Comparison of ENCODE assay signal across 8 cellular contexts in the genomic region with DNA sequence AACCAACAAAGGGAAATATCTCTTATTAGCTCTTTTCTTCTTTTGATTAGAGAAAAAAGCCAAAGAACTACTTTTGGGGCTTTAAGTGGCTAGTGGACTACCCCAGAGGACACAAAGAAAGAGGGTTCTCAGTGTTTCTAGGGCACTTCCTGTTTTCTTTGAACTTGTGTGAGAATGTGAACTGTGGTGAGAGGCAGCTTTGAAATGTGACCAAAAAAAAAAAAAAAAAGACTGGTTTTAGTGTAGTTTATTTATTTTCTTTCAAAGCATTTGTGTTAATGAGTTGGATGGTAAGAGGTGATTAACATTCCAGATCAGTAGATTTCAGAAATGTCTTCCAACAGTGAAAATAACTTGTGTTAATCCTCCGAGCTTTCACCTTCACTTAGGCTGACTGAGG. TPM values are rescaled to one million over a fixed set of nuclear protein-coding genes. Genes with fewer than 3 reads are reported as not detected.
DNase-seq lines count a peak whose midpoint lies in the region; ATAC-seq, FAIRE-seq and TF ChIP-seq lines count a peak whose summit lies in the region.

No MANE protein-coding gene starts in this region.

- no peaks in the 10 kb centered on the region for H4K20me1 ChIP-seq in GM23338 (replicated peaks; ENCODE audit: insufficient read depth)
- no peaks in the 10 kb centered on the region for H4K20me1 ChIP-seq in PC-9 (ENCODE audit: insufficient read depth)

- CTCF ChIA-PET in PC-9 (lab: Charles Lee), result interaction anchor here (0.6 kb wide), 2 partner anchors 220 to 474 kb away, joined by 7 read pairs; no protein-coding TSS in a partner anchor

- intact Hi-C loops in PC-9 (cut with micrococcal nuclease; ENCODE audit: unreplicated experiment) (no loop called here), left ventricle myocardium superior (cut with micrococcal nuclease) (no loop called here)

- H3K9me2 ChIP-seq in GM23338 (ENCODE audit: insufficient read depth), result no peaks in the 10 kb centered on the region
- H3K9me2 ChIP-seq in PC-9 (ENCODE audit: insufficient read depth), result no peaks in the 10 kb centered on the region

- peaks cover 2% of the 10 kb centered on the region for H3K27me3 Mint-ChIP-seq in GM23338 (ENCODE audit: insufficient read depth, low read depth, poor library complexity)

- no peaks in the 10 kb centered on the region for H3K36me3 ChIP-seq in GM23338 (ENCODE audit: insufficient read depth)
- H3K36me3 ChIP-seq in PC-9 (ENCODE audit: low read depth), result no peaks in the 10 kb centered on the region
- no peaks in the 10 kb centered on the region for H3K36me3 ChIP-seq in brain microvascular endothelial cell (replicated peaks)

- H2AFZ ChIP-seq in GM23338, result no peak overlapping the region
- H2AFZ ChIP-seq in PC-9, result no peak overlapping the region

- no peaks in the 10 kb centered on the region for H3K79me2 ChIP-seq in GM23338 (replicated peaks; ENCODE audit: insufficient read depth)
- no peaks in the 10 kb centered on the region for H3K79me2 ChIP-seq in PC-9 (ENCODE audit: low read depth)

- no peaks in the 10 kb centered on the region for H3K9me3 Mint-ChIP-seq in GM23338

- H3K27ac ChIP-seq in GM23338 (ENCODE audit: low read depth) (no peak overlapping the region; the same call in 1 of the 2 replicates), PC-9 (no peak overlapping the region), brain microvascular endothelial cell (no peak overlapping the region)

- no peak for FAIRE-seq in HTR-8/SVneo (lab: Jason Lieb, UNC)

- H3K4me1 ChIP-seq in GM23338 (ENCODE audit: insufficient read depth), result peaks cover 14% of the 10 kb centered on the region
- H3K4me1 ChIP-seq in PC-9 (replicated peaks; ENCODE audit: insufficient read depth), result no peaks in the 10 kb centered on the region

- H3K36me3 Mint-ChIP-seq in GM23338 (ENCODE audit: low read depth), result peaks cover 2% of the 10 kb centered on the region; the same call in 1 of the 3 replicates

- TF ChIP-seq CTCF in GM13976 (IDR thresholded peaks at IDR 0.05; ENCODE audit: borderline replicate concordance, control extremely low read depth, extremely low read depth, insufficient read depth, missing control alignments) (no peak), GM23338 (conservative IDR thresholded peaks at IDR 0.05; ENCODE audit: low read depth in 2 of 2) (no peak), PC-9 (conservative IDR thresholded peaks at IDR 0.05) (no peak), brain microvascular endothelial cell (IDR thresholded peaks at IDR 0.05; ENCODE audit: low read depth, low read length, missing control alignments) (no peak)

- H3K27ac Mint-ChIP-seq in GM23338, result no peak overlapping the region

- no peaks in the 10 kb centered on the region for H3K9me3 ChIP-seq in PC-9 (ENCODE audit: insufficient read depth, low read depth)

- H3K4me3 ChIP-seq in GM23338, result no peak overlapping the region
- H3K4me3 ChIP-seq in PC-9, result no peak overlapping the region
- no peak overlapping the region for H3K4me3 ChIP-seq in brain microvascular endothelial cell (ENCODE audit: low read depth, low read length)

- peak; percentile 56 for DNase-seq in GM13976 (ENCODE audit: low spot score)
- DNase-seq in GM23338 (ENCODE audit: low spot score), result peak; percentile 36
- DNase-seq in NOMO-1 (lab: John Stamatoyannopoulos, UW; ENCODE audit: unreplicated experiment in 2 of 2), result peak; percentile 7 to 57
- peak; percentile 33 for DNase-seq in iris pigment epithelial cell (ENCODE audit: low read depth)
- DNase-seq in PC-9, result no peak
- no peak for DNase-seq in HTR-8/SVneo (ENCODE audit: insufficient read length, low spot score)
- no peak for DNase-seq in left ventricle myocardium superior
- no peak for DNase-seq in brain microvascular endothelial cell

- POLR2A ChIA-PET in PC-9 (lab: Charles Lee; ENCODE audit: unreplicated experiment), result no interaction called here

- BruUV-seq in PC-9 (replicated peaks; lab: Mats Ljungman, UMichigan), result no TSS peak

- H3F3A ChIP-seq in GM23338 (replicated peaks; ENCODE audit: low read depth), result no peaks in the 10 kb centered on the region
- no peaks in the 10 kb centered on the region for H3F3A ChIP-seq in PC-9 (ENCODE audit: insufficient read depth, low read depth)

- H3K27me3 ChIP-seq in GM23338 (ENCODE audit: insufficient read depth), result no peaks in the 10 kb centered on the region
- H3K27me3 ChIP-seq in PC-9 (ENCODE audit: insufficient read depth, low read depth), result no peaks in the 10 kb centered on the region
- no peaks in the 10 kb centered on the region for H3K27me3 ChIP-seq in brain microvascular endothelial cell (replicated peaks)

- H3K4me3 Mint-ChIP-seq in GM23338, result no peak overlapping the region

- ATAC-seq in GM23338 (peak; percentile 35), left ventricle myocardium superior (no peak)

- in situ Hi-C loops in GM13976 (cut with MboI; ENCODE audit: low sequenced_read_pairs, unreplicated experiment) (no loop called here), brain microvascular endothelial cell (cut with HindIII; ENCODE audit: low pct_ligation_motif_present, low sequenced_read_pairs) (no loop called here)

- H3K4me1 Mint-ChIP-seq in GM23338, result peaks cover 13% of the 10 kb centered on the region

- peak overlapping the region; percentile 5 for H3K4me2 ChIP-seq in GM23338
- H3K4me2 ChIP-seq in PC-9, result no peak overlapping the region

TF ChIP-seq in GM23338, 12 proteins besides CTCF, POLR2A, EP300 and RAD21 (continues in another document):
- TF ChIP-seq EZH2 (IDR thresholded peaks at IDR 0.05; ENCODE audit: low read depth, unreplicated experiment) (no peak), CREB1 (CRISPR knock-in tag; IDR thresholded peaks at IDR 0.05; ENCODE audit: low read depth) (no peak), EZH2phosphoT487 (IDR thresholded peaks at IDR 0.05; ENCODE audit: unreplicated experiment) (no peak)
- TF ChIP-seq, protein P1, sequence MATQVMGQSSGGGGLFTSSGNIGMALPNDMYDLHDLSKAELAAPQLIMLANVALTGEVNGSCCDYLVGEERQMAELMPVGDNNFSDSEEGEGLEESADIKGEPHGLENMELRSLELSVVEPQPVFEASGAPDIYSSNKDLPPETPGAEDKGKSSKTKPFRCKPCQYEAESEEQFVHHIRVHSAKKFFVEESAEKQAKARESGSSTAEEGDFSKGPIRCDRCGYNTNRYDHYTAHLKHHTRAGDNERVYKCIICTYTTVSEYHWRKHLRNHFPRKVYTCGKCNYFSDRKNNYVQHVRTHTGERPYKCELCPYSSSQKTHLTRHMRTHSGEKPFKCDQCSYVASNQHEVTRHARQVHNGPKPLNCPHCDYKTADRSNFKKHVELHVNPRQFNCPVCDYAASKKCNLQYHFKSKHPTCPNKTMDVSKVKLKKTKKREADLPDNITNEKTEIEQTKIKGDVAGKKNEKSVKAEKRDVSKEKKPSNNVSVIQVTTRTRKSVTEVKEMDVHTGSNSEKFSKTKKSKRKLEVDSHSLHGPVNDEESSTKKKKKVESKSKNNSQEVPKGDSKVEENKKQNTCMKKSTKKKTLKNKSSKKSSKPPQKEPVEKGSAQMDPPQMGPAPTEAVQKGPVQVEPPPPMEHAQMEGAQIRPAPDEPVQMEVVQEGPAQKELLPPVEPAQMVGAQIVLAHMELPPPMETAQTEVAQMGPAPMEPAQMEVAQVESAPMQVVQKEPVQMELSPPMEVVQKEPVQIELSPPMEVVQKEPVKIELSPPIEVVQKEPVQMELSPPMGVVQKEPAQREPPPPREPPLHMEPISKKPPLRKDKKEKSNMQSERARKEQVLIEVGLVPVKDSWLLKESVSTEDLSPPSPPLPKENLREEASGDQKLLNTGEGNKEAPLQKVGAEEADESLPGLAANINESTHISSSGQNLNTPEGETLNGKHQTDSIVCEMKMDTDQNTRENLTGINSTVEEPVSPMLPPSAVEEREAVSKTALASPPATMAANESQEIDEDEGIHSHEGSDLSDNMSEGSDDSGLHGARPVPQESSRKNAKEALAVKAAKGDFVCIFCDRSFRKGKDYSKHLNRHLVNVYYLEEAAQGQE (IDR thresholded peaks at IDR 0.05; ENCODE audit: unreplicated experiment), result no peak

RNA-seq across cellular contexts. Expression of a gene that starts 32.4 kb away (rescaled TPM):
- 56.1 and 61.9 TPM in 2 replicates for total RNA-seq in GM23338 (2014; rRNA removed; shearing (Covaris generic))
- polyA plus RNA-seq in GM23338 (2016; fragmentation: Nextera tagmentation; extraction: Ambion mirVana), result 51.3 and 61.3 TPM in 2 replicates
- 59.5 and 84.1 TPM in 2 replicates for total RNA-seq in PC-9 (2021)
- 63.3 TPM for total RNA-seq in left ventricle myocardium superior

Comparison
In these comparisons a context has a peak if more than half of its experiments do, and no peak if none do; other contexts are left out.
1. DNase-seq: peak in GM13976 (single experiment), GM23338 (single experiment), NOMO-1 (2 of 2) and iris pigment epithelial cell (single experiment); none in PC-9 (0 of 2), HTR-8/SVneo (single experiment), left ventricle myocardium superior (single experiment) and brain microvascular endothelial cell (single experiment).